In genomic region chr18:38801640-38802039, GRCh38 we compare ENCODE assay signal across 16 cellular contexts.
DNase-seq lines count a peak whose midpoint lies in the region; ATAC-seq, FAIRE-seq and TF ChIP-seq lines count a peak whose summit lies in the region.
"Had no signal": no experiment of that assay in that cellular context is flagged by ENCODE, and none has a peak within 500 bp of the region (broad histone marks: within the 10 kb centered on the region; RNA-seq: fewer than 3 reads in every experiment).

No MANE protein-coding gene starts in this region.

- no peaks in the 10 kb centered on the region for H3K27me3 ChIP-seq in H1 (replicated peaks in 1 of 4; ENCODE audit: control insufficient read depth in 3 of 4, extremely low read depth in 1 of 4, insufficient read depth in 3 of 4, low read length in 3 of 4)
- no peaks in the 10 kb centered on the region for H3K27me3 ChIP-seq in mesenchymal stem cell (ENCODE audit: control insufficient read depth in 1 of 2, insufficient read depth in 1 of 2, low read length in 2 of 2)

- H4K91ac ChIP-seq in H1 (replicated peaks; ENCODE audit: insufficient read length, low read length), result no peak overlapping the region
- H4K91ac ChIP-seq in mesenchymal stem cell (ENCODE audit: low read length), result no peak overlapping the region

- H2AFZ ChIP-seq in H1 (ENCODE audit: low read length) (no peak overlapping the region), mesenchymal stem cell (ENCODE audit: low read depth, low read length) (no peak overlapping the region)

- H3K4me3 ChIP-seq in H1 (ENCODE audit: extremely low read depth in 1 of 4, insufficient read depth in 2 of 4, low read depth in 3 of 4, low read length in 4 of 4), result no peak overlapping the region
- no peak overlapping the region for H3K4me3 ChIP-seq in mesenchymal stem cell (ENCODE audit: insufficient read depth in 1 of 2, low read depth in 1 of 2, low read length in 2 of 2)

- no peak overlapping the region for H2BK20ac ChIP-seq in H1 (ENCODE audit: low read length)

- H2AK5ac ChIP-seq in H1 (ENCODE audit: low read depth, low read length), result no peak overlapping the region
- H2AK5ac ChIP-seq in mesenchymal stem cell (ENCODE audit: low read length, severe bottlenecking), result no peak overlapping the region

- no peaks in the 10 kb centered on the region for H3K79me2 ChIP-seq in H1 (ENCODE audit: control insufficient read depth in 1 of 2, insufficient read depth in 2 of 2, low read length in 2 of 2)

- no peak for ATAC-seq in HG03432 (IDR thresholded peaks at IDR 0.05; ENCODE audit: unreplicated experiment)
- ATAC-seq: CD8-positive, alpha-beta T cell had no signal

- no peak for TF ChIP-seq POLR2A in H1 (IDR thresholded peaks at IDR 0.05; ENCODE audit: control extremely low read depth in 1 of 2, low read depth in 2 of 2, low read length in 2 of 2)

- peaks cover 0 to 4% (median under 1%) of the 10 kb centered on the region in 4 experiments; a peak in 3 of 7 replicates for H3K4me1 ChIP-seq in H1 (replicated peaks in 1 of 4; ENCODE audit: control insufficient read depth in 3 of 4, insufficient read depth in 4 of 4, low read length in 3 of 4)
- no peaks in the 10 kb centered on the region for H3K4me1 ChIP-seq in mesenchymal stem cell (ENCODE audit: control insufficient read depth, insufficient read depth, low read depth, low read length)
- H3K4me1 ChIP-seq: Caco-2 had no signal

- POLR2A ChIA-PET in H1 (lab: Charles Lee; ENCODE audit: partially characterized antibody), result no interaction called here

- H4K20me1 ChIP-seq in H1 (replicated peaks in 1 of 2; ENCODE audit: control insufficient read depth in 1 of 2, insufficient read depth in 2 of 2, low read length in 2 of 2), result no peaks in the 10 kb centered on the region

- H3K56ac ChIP-seq in H1 (replicated peaks; ENCODE audit: insufficient read length, low read depth, low read length), result no peak overlapping the region

- WGBS in H1 (ENCODE audit: extremely low coverage in 1 of 2, insufficient coverage in 1 of 2, insufficient read length in 1 of 2, insufficient replicate concordance in 2 of 2, low coverage in 1 of 2, low lambda C conversion rate in 2 of 2, missing lambda C conversion rate in 1 of 2), 2 experiments, result 42% methylated on average over 2 of the region's 2 CpGs; no CpG with 5 or more reads in 1 of the 2 experiments
- WGBS in mesenchymal stem cell, result 53% methylated on average over 2 of the region's 2 CpGs

- no peak overlapping the region for H4K5ac ChIP-seq in H1 (ENCODE audit: insufficient read length, low read depth, low read length)

- no peak for TF ChIP-seq EP300 in H1 (IDR thresholded peaks at IDR 0.05; ENCODE audit: borderline replicate concordance in 1 of 2, low read depth in 2 of 2, low read length in 2 of 2)

- H2BK120ac ChIP-seq in H1 (replicated peaks; ENCODE audit: low read depth, low read length), result no peak overlapping the region
- no peak overlapping the region for H2BK120ac ChIP-seq in mesenchymal stem cell (ENCODE audit: low read depth, low read length)

- peak; percentile 77 for FAIRE-seq in H1 (lab: Jason Lieb, UNC)

- H3K9me3 ChIP-seq in H1 (ENCODE audit: insufficient read depth in 2 of 2, low read depth in 1 of 2, low read length in 1 of 2) (no peaks in the 10 kb centered on the region), mesenchymal stem cell (ENCODE audit: control insufficient read depth, low read length) (no peaks in the 10 kb centered on the region)
- H3K9me3 ChIP-seq: Caco-2 had no signal

- TF ChIP-seq RAD21 in H1 (IDR thresholded peaks at IDR 0.05 in 1 of 2, conservative IDR thresholded peaks at IDR 0.05 in 1 of 2; ENCODE audit: low read depth in 2 of 2, low read length in 2 of 2), result no peak; a peak in 1 of 4 replicates

- H3K23ac ChIP-seq in H1 (ENCODE audit: insufficient read length), result no peak overlapping the region
- H3K23ac ChIP-seq in mesenchymal stem cell (ENCODE audit: low read length in 2 of 2), result no peak overlapping the region

- TF ChIP-seq CTCF in H1 (IDR thresholded peaks at IDR 0.05; ENCODE audit: control extremely low read depth in 1 of 3, insufficient read depth in 1 of 3, low read depth in 1 of 3, low read length in 3 of 3), result no peak

- H3K9ac ChIP-seq in H1 (replicated peaks in 1 of 4; ENCODE audit: extremely low read depth in 1 of 4, low read depth in 3 of 4, low read length in 3 of 4) (no peak overlapping the region), mesenchymal stem cell (ENCODE audit: low read length) (no peak overlapping the region)

- H3K27ac ChIP-seq in H1 (ENCODE audit: low read depth, low read length), result no peak overlapping the region
- H3K27ac ChIP-seq in mesenchymal stem cell (ENCODE audit: low read length, poor library complexity, severe bottlenecking), result no peak overlapping the region
- H3K27ac ChIP-seq: 22Rv1, HL-60 had no signal

- CTCF ChIA-PET in H1 (lab: Charles Lee; ENCODE audit: partially characterized antibody), result interaction anchor here (0.9 kb wide), 1 partner anchor 12 kb away, joined by 3 read pairs; no protein-coding TSS in a partner anchor

- H3K4me2 ChIP-seq in H1 (ENCODE audit: insufficient read depth in 1 of 2, low read depth in 2 of 2, low read length in 2 of 2), result no peak overlapping the region
- no peak overlapping the region for H3K4me2 ChIP-seq in mesenchymal stem cell (ENCODE audit: low read length, poor library complexity, severe bottlenecking)

- H3K18ac ChIP-seq in H1 (ENCODE audit: extremely low read depth, low read length) (no peak overlapping the region), mesenchymal stem cell (ENCODE audit: low read depth in 1 of 2, low read length in 2 of 2) (no peak overlapping the region)

- no peaks in the 10 kb centered on the region for H3K23me2 ChIP-seq in H1 (ENCODE audit: low read depth, low read length)

- H2BK5ac ChIP-seq in H1 (ENCODE audit: low read depth, low read length), result no peak overlapping the region
- H2BK5ac ChIP-seq in mesenchymal stem cell (ENCODE audit: low read depth, low read length, poor library complexity, severe bottlenecking), result no peak overlapping the region

- no peak overlapping the region for H4K8ac ChIP-seq in H1 (ENCODE audit: extremely low read depth, insufficient read depth, low read length)
- H4K8ac ChIP-seq in mesenchymal stem cell (ENCODE audit: low read length), result no peak overlapping the region

- H3K79me1 ChIP-seq in H1 (ENCODE audit: low read depth, low read length) (no peaks in the 10 kb centered on the region), mesenchymal stem cell (replicated peaks; ENCODE audit: low read length, poor library complexity, severe bottlenecking) (no peaks in the 10 kb centered on the region)

- H2BK15ac ChIP-seq in H1 (ENCODE audit: low read length) (no peak overlapping the region), mesenchymal stem cell (ENCODE audit: low read depth, poor library complexity, severe bottlenecking) (no peak overlapping the region)

- H3K36me3 ChIP-seq in H1 (ENCODE audit: control insufficient read depth in 2 of 4, insufficient read depth in 4 of 4, low read length in 3 of 4) (no peaks in the 10 kb centered on the region), mesenchymal stem cell (ENCODE audit: control insufficient read depth in 1 of 2, insufficient read depth in 2 of 2, low read depth in 1 of 2, low read length in 2 of 2) (no peaks in the 10 kb centered on the region)

- H3K4ac ChIP-seq in H1 (replicated peaks; ENCODE audit: insufficient read length, low read depth, low read length) (no peak overlapping the region), mesenchymal stem cell (ENCODE audit: low read depth in 1 of 2, low read length in 2 of 2) (no peak overlapping the region)

- H2BK12ac ChIP-seq in H1 (ENCODE audit: low read depth, low read length), result no peak overlapping the region
- H2BK12ac ChIP-seq in mesenchymal stem cell (ENCODE audit: low read length in 2 of 2), result no peak overlapping the region

- no peak overlapping the region for H3K14ac ChIP-seq in H1 (ENCODE audit: insufficient read length)
- H3K14ac ChIP-seq in mesenchymal stem cell (ENCODE audit: low read length in 2 of 2), result no peak overlapping the region

- DNase-seq in ELF-1 (ENCODE audit: low read depth, low spot score) (peak; percentile 23), NCI-H82 treated with DMSO at 0.1 percent for 48 hours (lab: John Stamatoyannopoulos, UW; ENCODE audit: unreplicated experiment) (peak; percentile 6), H1 (ENCODE audit: low read depth in 1 of 2, low spot score in 2 of 2) (no peak), iPS-NIHi7 (ENCODE audit: extremely low spot score) (peak; percentile 15), HUDEP-2 (lab: John Stamatoyannopoulos, UW; ENCODE audit: unreplicated experiment in 76 of 76) (no peak), mesenchymal stem cell (no peak)
- DNase-seq in NK-92 treated with Interleukin-12 subunit alpha and Interleukin-12 subunit beta, amount 100 ng/mL, for 24 hours (lab: John Stamatoyannopoulos, UW), result no peak
- DNase-seq: Caco-2; CD8-positive, alpha-beta T cell; DND-41; H7; IMR-90; KBM-7 had no signal

Comparison
In these comparisons a context has a peak if more than half of its experiments do, and no peak if none do; other contexts are left out.
1. DNase-seq: peak in ELF-1 (single experiment), NCI-H82 treated with DMSO at 0.1 percent for 48 hours (single experiment) and iPS-NIHi7 (single experiment); none in H1 (0 of 2), NK-92 treated with Interleukin-12 subunit alpha and Interleukin-12 subunit beta, amount 100 ng/mL, for 24 hours (single experiment), HUDEP-2 (0 of 76) and mesenchymal stem cell (single experiment).